25 cellular contexts compared by ENCODE assay signal in genomic region chr5:59769832-59770231, GRCh38.
DNase-seq lines count a peak whose midpoint lies in the region; ATAC-seq and TF ChIP-seq lines count a peak whose summit lies in the region.
"Had no signal": no experiment of that assay in that cellular context is flagged by ENCODE, and none has a peak within 500 bp of the region (broad histone marks: within the 10 kb centered on the region; RNA-seq: fewer than 3 reads in every experiment).

No MANE protein-coding gene starts in this region.

- no peak overlapping the region for H2BK120ac ChIP-seq in mesenchymal stem cell (ENCODE audit: low read depth, low read length)

- H3K9ac ChIP-seq in SK-N-SH (peak overlapping the region; percentile 80; the same call in 1 of the 2 replicates), mesenchymal stem cell (ENCODE audit: low read length) (no peak overlapping the region)
- H3K9ac ChIP-seq: parathyroid adenoma had no signal

- H3K4me3 ChIP-seq in SK-N-SH (ENCODE audit: low read depth in 2 of 2, low read length in 1 of 2) (no peak overlapping the region), brain microvascular endothelial cell (ENCODE audit: low read depth, low read length) (no peak overlapping the region), mesenchymal stem cell (ENCODE audit: insufficient read depth in 1 of 2, low read depth in 1 of 2, low read length in 2 of 2) (no peak overlapping the region), right lobe of liver (no peak overlapping the region)
- H3K4me3 ChIP-seq: right atrium auricular region had no signal

- in situ Hi-C loops in brain microvascular endothelial cell (cut with HindIII; ENCODE audit: low pct_ligation_motif_present, low sequenced_read_pairs) = no loop called here

- TF ChIP-seq POLR2A in right lobe of liver (IDR thresholded peaks at IDR 0.05) = no peak

- H3K4me1 ChIP-seq in SK-N-SH (ENCODE audit: control insufficient read depth in 1 of 2, insufficient read depth in 2 of 2, low read depth in 1 of 2, low read length in 1 of 2) (peaks cover 12% of the 10 kb centered on the region in 2 experiments; a peak in 3 of 4 replicates), mesenchymal stem cell (ENCODE audit: control insufficient read depth, insufficient read depth, low read depth, low read length) (peaks cover 5% of the 10 kb centered on the region), right lobe of liver (peaks cover 0 to 9% (median 0%) of the 10 kb centered on the region in 4 donors)
- H3K4me1 ChIP-seq: ascending aorta, parathyroid adenoma had no signal

- ATAC-seq in SK-N-SH treated with all-trans-retinoic acid at 6 μM for 48 hours (no peak), left lobe of liver (no peak), right lobe of liver (no peak)
- ATAC-seq: activated CD4-positive, alpha-beta T cell treated with anti-CD3 and anti-CD28 coated beads for 36 hours; activated CD8-positive, alpha-beta T cell treated with anti-CD3 and anti-CD28 coated beads, Interleukin-2, amount 10 ng/mL, durations not matched to agents 7 days and 5 days; lower lobe of right lung; stimulated activated memory B cell treated with anti-CD40 and anti-IgM and Interleukin-4, amounts not matched to agents 10 μg/mL and 1 μg/mL and 100 μg/mL, for 72 hours had no signal

- H3K9me3 ChIP-seq in SK-N-SH = no peaks in the 10 kb centered on the region
- H3K9me3 ChIP-seq in mesenchymal stem cell (ENCODE audit: control insufficient read depth, low read length) = no peaks in the 10 kb centered on the region
- no peaks in the 10 kb centered on the region for H3K9me3 ChIP-seq in right lobe of liver
- H3K9me3 ChIP-seq: ascending aorta, lower lobe of right lung, right atrium auricular region, suprapubic skin had no signal

- H4K8ac ChIP-seq in mesenchymal stem cell (ENCODE audit: low read length) = no peak overlapping the region

- no peak overlapping the region for H3K4ac ChIP-seq in mesenchymal stem cell (ENCODE audit: low read depth in 1 of 2, low read length in 2 of 2)

- TF ChIP-seq CTCF in SK-N-SH (IDR thresholded peaks at IDR 0.05) (no peak), brain microvascular endothelial cell (IDR thresholded peaks at IDR 0.05; ENCODE audit: low read depth, low read length, missing control alignments) (no peak), right lobe of liver (IDR thresholded peaks at IDR 0.05) (no peak)

- CTCF ChIA-PET in SK-N-SH (lab: Yijun Ruan, JAX) = interaction anchor here (1.0 to 1.4 kb wide), 2 partner anchors 27 to 40 kb away, joined by 3 to 4 read pairs; no protein-coding TSS in a partner anchor

- no peak overlapping the region for H3K14ac ChIP-seq in mesenchymal stem cell (ENCODE audit: low read length in 2 of 2)

- no peak overlapping the region for H2AK5ac ChIP-seq in mesenchymal stem cell (ENCODE audit: low read length, severe bottlenecking)

- H3K79me1 ChIP-seq in mesenchymal stem cell (replicated peaks; ENCODE audit: low read length, poor library complexity, severe bottlenecking) = peaks cover 6% of the 10 kb centered on the region

- no peak for TF ChIP-seq EP300 in SK-N-SH (IDR thresholded peaks at IDR 0.05; ENCODE audit: borderline replicate concordance in 1 of 2, low read depth in 1 of 2, low read length in 1 of 2)

- DNase-seq in SK-N-SH (no peak), brain microvascular endothelial cell (peak; percentile 42), mesenchymal stem cell (peak; percentile 54), T-helper 1 cell (no peak), left lobe of liver (ENCODE audit: low spot score) (no peak), right lobe of liver (no peak)
- no peak for DNase-seq in stimulated activated CD4-positive, alpha-beta T cell treated with anti-CD3 and anti-CD28 coated beads, Interleukin-2, amount 100 ng/mL, for 24 hours
- DNase-seq: activated CD4-positive, alpha-beta T cell treated with anti-CD3 and anti-CD28 coated beads for 36 hours; activated CD8-positive, alpha-beta T cell treated with anti-CD3 and anti-CD28 coated beads, Interleukin-2, amount 10 ng/mL, durations not matched to agents 7 days and 5 days; activated effector memory CD4-positive, alpha-beta T cell treated with Interleukin-2 at 50 U/mL for 16 hours; activated naive CD8-positive, alpha-beta T cell treated with anti-CD3 and anti-CD28 coated beads for 36 hours; CD4-positive, alpha-beta memory T cell; IMR-90; kidney glomerular epithelial cell; lower lobe of right lung; NCI-H1092 treated with DMSO at 0.1 percent for 48 hours; NCI-H1930; nephron progenitor cell; stimulated activated CD4-positive, alpha-beta T cell treated with anti-CD3 and anti-CD28 coated beads, Interleukin-4, amount 100 ng/mL, for 4 hours had no signal

- peaks cover 7% of the 10 kb centered on the region; the same call in 1 of the 2 replicates for H3K79me2 ChIP-seq in SK-N-SH (ENCODE audit: insufficient read depth)
- H3K79me2 ChIP-seq: parathyroid adenoma had no signal

- intact Hi-C loops in right lobe of liver (cut with DNase I) = no loop called here

- H2BK15ac ChIP-seq in mesenchymal stem cell (ENCODE audit: low read depth, poor library complexity, severe bottlenecking) = no peak overlapping the region

- H3K9me2 ChIP-seq in SK-N-SH = no peaks in the 10 kb centered on the region

- H3K36me3 ChIP-seq in SK-N-SH (replicated peaks in 1 of 2; ENCODE audit: control insufficient read depth in 1 of 2, insufficient read depth in 2 of 2, low read length in 1 of 2) (no peaks in the 10 kb centered on the region), brain microvascular endothelial cell (replicated peaks) (no peaks in the 10 kb centered on the region), mesenchymal stem cell (ENCODE audit: control insufficient read depth in 1 of 2, insufficient read depth in 2 of 2, low read depth in 1 of 2, low read length in 2 of 2) (no peaks in the 10 kb centered on the region), right lobe of liver (no peaks in the 10 kb centered on the region)
- H3K36me3 ChIP-seq: ascending aorta, lower lobe of right lung, right atrium auricular region, suprapubic skin had no signal

- H3F3A ChIP-seq in SK-N-SH (replicated peaks; ENCODE audit: insufficient read depth) = peaks cover 11% of the 10 kb centered on the region

- H4K20me1 ChIP-seq in SK-N-SH (ENCODE audit: insufficient read depth) = no peaks in the 10 kb centered on the region

- no peak overlapping the region for H2BK5ac ChIP-seq in mesenchymal stem cell (ENCODE audit: low read depth, low read length, poor library complexity, severe bottlenecking)

- POLR2A ChIA-PET in SK-N-SH (lab: Yijun Ruan, JAX) = no interaction called here

- H3K27ac ChIP-seq in SK-N-SH (ENCODE audit: low read depth in 2 of 2, low read length in 1 of 2) (peak overlapping the region; percentile 78 to 90; a peak in 3 of 4 replicates), brain microvascular endothelial cell (peak overlapping the region; percentile 81), mesenchymal stem cell (ENCODE audit: low read length, poor library complexity, severe bottlenecking) (no peak overlapping the region), right lobe of liver (no peak overlapping the region)
- H3K27ac ChIP-seq: ascending aorta, lower lobe of right lung, parathyroid adenoma, right atrium auricular region, suprapubic skin had no signal

- peak overlapping the region; percentile 88; the same call in 1 of the 2 replicates for H2AFZ ChIP-seq in SK-N-SH (ENCODE audit: low read depth)
- H2AFZ ChIP-seq in mesenchymal stem cell (ENCODE audit: low read depth, low read length) = no peak overlapping the region
- H2AFZ ChIP-seq: parathyroid adenoma had no signal

- no peak overlapping the region for H3K23ac ChIP-seq in mesenchymal stem cell (ENCODE audit: low read length in 2 of 2)

- no peak overlapping the region for H2BK12ac ChIP-seq in mesenchymal stem cell (ENCODE audit: low read length in 2 of 2)

- 0 out of 2 replicates have a peak overlapping the region, but pooled peaks have one; percentile 82 for H3K4me2 ChIP-seq in SK-N-SH
- H3K4me2 ChIP-seq in mesenchymal stem cell (ENCODE audit: low read length, poor library complexity, severe bottlenecking) = no peak overlapping the region

- H4K91ac ChIP-seq in mesenchymal stem cell (ENCODE audit: low read length) = no peak overlapping the region

- TF ChIP-seq RAD21 in SK-N-SH (IDR thresholded peaks at IDR 0.05; ENCODE audit: low read length) = no peak

- no peak overlapping the region for H3K18ac ChIP-seq in mesenchymal stem cell (ENCODE audit: low read depth in 1 of 2, low read length in 2 of 2)

- H3K27me3 ChIP-seq in SK-N-SH (ENCODE audit: insufficient read depth) (no peaks in the 10 kb centered on the region), brain microvascular endothelial cell (replicated peaks) (no peaks in the 10 kb centered on the region), mesenchymal stem cell (ENCODE audit: control insufficient read depth in 1 of 2, insufficient read depth in 1 of 2, low read length in 2 of 2) (peaks cover 0 to 41% of the 10 kb centered on the region in 2 experiments), right lobe of liver (no peaks in the 10 kb centered on the region)
- H3K27me3 ChIP-seq: ascending aorta, right atrium auricular region, suprapubic skin had no signal

TF ChIP-seq in SK-N-SH, 30 proteins besides CTCF, POLR2A, EP300 and RAD21 (continues in another document):
- no peak for TF ChIP-seq NRF1 (IDR thresholded peaks at IDR 0.05; ENCODE audit: low read depth, low read length)
- no peak for TF ChIP-seq SIN3A (IDR thresholded peaks at IDR 0.05; ENCODE audit: borderline replicate concordance, low read depth, low read length)
- no peak for TF ChIP-seq ELF1 (IDR thresholded peaks at IDR 0.05)
- TF ChIP-seq, protein P1, sequence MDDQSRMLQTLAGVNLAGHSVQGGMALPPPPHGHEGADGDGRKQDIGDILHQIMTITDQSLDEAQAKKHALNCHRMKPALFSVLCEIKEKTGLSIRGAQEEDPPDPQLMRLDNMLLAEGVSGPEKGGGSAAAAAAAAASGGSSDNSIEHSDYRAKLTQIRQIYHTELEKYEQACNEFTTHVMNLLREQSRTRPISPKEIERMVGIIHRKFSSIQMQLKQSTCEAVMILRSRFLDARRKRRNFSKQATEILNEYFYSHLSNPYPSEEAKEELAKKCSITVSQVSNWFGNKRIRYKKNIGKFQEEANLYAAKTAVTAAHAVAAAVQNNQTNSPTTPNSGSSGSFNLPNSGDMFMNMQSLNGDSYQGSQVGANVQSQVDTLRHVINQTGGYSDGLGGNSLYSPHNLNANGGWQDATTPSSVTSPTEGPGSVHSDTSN (IDR thresholded peaks at IDR 0.05) = no peak

Comparison
In these comparisons a context has a peak if more than half of its experiments do, and no peak if none do; other contexts are left out.
1. DNase-seq: peak in brain microvascular endothelial cell (single experiment) and mesenchymal stem cell (single experiment); none in SK-N-SH (single experiment), stimulated activated CD4-positive, alpha-beta T cell treated with anti-CD3 and anti-CD28 coated beads, Interleukin-2, amount 100 ng/mL, for 24 hours (0 of 2), T-helper 1 cell (0 of 5), left lobe of liver (single experiment) and right lobe of liver (0 of 3).
2. H3K27ac ChIP-seq: peak in SK-N-SH (2 of 2) and brain microvascular endothelial cell (single experiment); none in mesenchymal stem cell (single experiment) and right lobe of liver (0 of 3).